In genomic region chr16:15608398-15609285, GRCh38 we compare ENCODE assay signal across 26 cellular contexts. TPM values are rescaled to one million over a fixed set of nuclear protein-coding genes. Genes with fewer than 3 reads are reported as not detected.
DNase-seq lines count a peak whose midpoint lies in the region; ATAC-seq and TF ChIP-seq lines count a peak whose summit lies in the region.
"Had no signal": no experiment of that assay in that cellular context is flagged by ENCODE, and none has a peak within 500 bp of the region (broad histone marks: within the 10 kb centered on the region; RNA-seq: fewer than 3 reads in every experiment).

No MANE protein-coding gene starts in this region.

- H3K36me3 Mint-ChIP-seq in activated naive CD8-positive, alpha-beta T cell, result peaks cover 13% of the 10 kb centered on the region
- H3K36me3 Mint-ChIP-seq in activated naive CD8-positive, alpha-beta T cell treated with anti-CD3 and anti-CD28 coated beads for 36 hours, result peaks cover 26% of the 10 kb centered on the region
- H3K36me3 Mint-ChIP-seq in WTC11, result peaks cover 67% of the 10 kb centered on the region

- no peak for DNase-seq in activated naive CD8-positive, alpha-beta T cell treated with anti-CD3 and anti-CD28 coated beads for 36 hours
- DNase-seq in WTC11 (ENCODE audit: low spot score) (no peak), fibroblast of the aortic adventitia (ENCODE audit: low read depth) (peak; percentile 18), gastrocnemius medialis (no peak)
- no peak for DNase-seq in activated naive CD4-positive, alpha-beta T cell treated with Interleukin-2 at 50 U/mL for 16 hours
- DNase-seq: ACHN; activated CD4-positive, alpha-beta T cell treated with anti-CD3 and anti-CD28 coated beads for 48 hours; activated CD8-positive, alpha-beta memory T cell treated with anti-CD3 and anti-CD28 coated beads, Interleukin-2, amount 50 U/mL, for 4 hours; activated naive CD4-positive, alpha-beta T cell; CD4-positive, alpha-beta T cell; HFFc6; hippocampal formation; kidney; NCI-H1436; NCI-H2171; NCI-H774; retina; SK-N-SH had no signal

- intact Hi-C loops in gastrocnemius medialis (cut with DNase I; ENCODE audit: low total_unique reads), result loop anchor here (2.0 kb wide), 1 partner anchor 204 kb away; no protein-coding TSS in a partner anchor

- TF ChIP-seq POLR2A in gastrocnemius medialis (IDR thresholded peaks at IDR 0.05), result no peak

- H3K27me3 ChIP-seq in gastrocnemius medialis, result no peaks in the 10 kb centered on the region
- H3K27me3 ChIP-seq: body of pancreas, esophagus muscularis mucosa, upper lobe of left lung had no signal

- peaks cover 0 to 23% of the 10 kb centered on the region in 2 donors for H3K36me3 ChIP-seq in gastrocnemius medialis

- peak overlapping the region; percentile 81 to 92 (median 89) for H3K27ac ChIP-seq in gastrocnemius medialis
- H3K27ac ChIP-seq: body of pancreas had no signal

- in situ Hi-C loops in gastrocnemius medialis (cut with MboI; ENCODE audit: low sequenced_read_pairs in 4 of 4), result loop anchor here in 1 of 4 donors (5.0 kb wide), 1 partner anchor 41 kb away; no protein-coding TSS in a partner anchor

- peak overlapping the region; percentile 50 for H3K27ac Mint-ChIP-seq in activated naive CD8-positive, alpha-beta T cell
- no peak overlapping the region for H3K27ac Mint-ChIP-seq in activated naive CD8-positive, alpha-beta T cell treated with anti-CD3 and anti-CD28 coated beads for 36 hours
- H3K27ac Mint-ChIP-seq in WTC11, result no peak overlapping the region
- H3K27ac Mint-ChIP-seq: CD4-positive, alpha-beta T cell; HFFc6; mesothelial cell of epicardium; stimulated activated naive CD8-positive, alpha-beta T cell treated with anti-CD3 and anti-CD28 coated beads, Interleukin-15, Interleukin-2, amounts not matched to agents 100 ng/mL and 50 ng/mL, for 24 hours had no signal

- peaks cover 6% of the 10 kb centered on the region for H3K4me1 Mint-ChIP-seq in activated naive CD8-positive, alpha-beta T cell (ENCODE audit: low read depth)
- no peaks in the 10 kb centered on the region for H3K4me1 Mint-ChIP-seq in activated naive CD8-positive, alpha-beta T cell treated with anti-CD3 and anti-CD28 coated beads for 36 hours
- H3K4me1 Mint-ChIP-seq in WTC11, result no peaks in the 10 kb centered on the region
- H3K4me1 Mint-ChIP-seq: mesothelial cell of epicardium had no signal

- H3K4me3 Mint-ChIP-seq in activated naive CD8-positive, alpha-beta T cell, result no peak overlapping the region
- no peak overlapping the region for H3K4me3 Mint-ChIP-seq in activated naive CD8-positive, alpha-beta T cell treated with anti-CD3 and anti-CD28 coated beads for 36 hours
- no peak overlapping the region for H3K4me3 Mint-ChIP-seq in WTC11
- H3K4me3 Mint-ChIP-seq: CD4-positive, alpha-beta T cell; HFFc6; mesothelial cell of epicardium; stimulated activated naive CD8-positive, alpha-beta T cell treated with anti-CD3 and anti-CD28 coated beads, Interleukin-15, Interleukin-2, amounts not matched to agents 100 ng/mL and 50 ng/mL, for 24 hours had no signal

- H3K9me3 ChIP-seq in gastrocnemius medialis, result no peaks in the 10 kb centered on the region
- H3K9me3 ChIP-seq: body of pancreas, esophagus muscularis mucosa, SK-N-SH, upper lobe of left lung had no signal

- H3K27me3 Mint-ChIP-seq in activated naive CD8-positive, alpha-beta T cell, result no peaks in the 10 kb centered on the region
- H3K27me3 Mint-ChIP-seq in activated naive CD8-positive, alpha-beta T cell treated with anti-CD3 and anti-CD28 coated beads for 36 hours, result no peaks in the 10 kb centered on the region
- H3K27me3 Mint-ChIP-seq in WTC11 (ENCODE audit: low read depth), result no peaks in the 10 kb centered on the region
- H3K27me3 Mint-ChIP-seq: CD4-positive, alpha-beta T cell; stimulated activated naive CD8-positive, alpha-beta T cell treated with anti-CD3 and anti-CD28 coated beads, Interleukin-15, Interleukin-2, amounts not matched to agents 100 ng/mL and 50 ng/mL, for 24 hours had no signal

- ATAC-seq in WTC11, result no peak
- peak; percentile 64 to 74 for ATAC-seq in gastrocnemius medialis
- ATAC-seq in HG02884 (IDR thresholded peaks at IDR 0.05; ENCODE audit: unreplicated experiment), result no peak
- no peak for ATAC-seq in HG03175 (IDR thresholded peaks at IDR 0.05; ENCODE audit: unreplicated experiment)

- H3K9me3 Mint-ChIP-seq in activated naive CD8-positive, alpha-beta T cell (ENCODE audit: low read depth), result no peaks in the 10 kb centered on the region
- no peaks in the 10 kb centered on the region for H3K9me3 Mint-ChIP-seq in activated naive CD8-positive, alpha-beta T cell treated with anti-CD3 and anti-CD28 coated beads for 36 hours
- no peaks in the 10 kb centered on the region for H3K9me3 Mint-ChIP-seq in WTC11
- H3K9me3 Mint-ChIP-seq: CD4-positive, alpha-beta T cell; HFFc6; mesothelial cell of epicardium; stimulated activated naive CD8-positive, alpha-beta T cell treated with anti-CD3 and anti-CD28 coated beads, Interleukin-15, Interleukin-2, amounts not matched to agents 100 ng/mL and 50 ng/mL, for 24 hours had no signal

- POLR2A ChIA-PET in WTC11 (lab: Charles Lee), result no interaction called here

- H3K4me3 ChIP-seq in fibroblast of the aortic adventitia (ENCODE audit: low read depth, low read length) (no peak overlapping the region), gastrocnemius medialis (no peak overlapping the region)
- H3K4me3 ChIP-seq: body of pancreas, esophagus muscularis mucosa, upper lobe of left lung had no signal

- peaks cover 56 to 58% of the 10 kb centered on the region in 2 donors for H3K4me1 ChIP-seq in gastrocnemius medialis

- CTCF ChIA-PET in WTC11 (lab: Charles Lee), result interaction anchor here (0.7 kb wide), 1 partner anchor 42 kb away, joined by 3 read pairs; no protein-coding TSS in a partner anchor

- no peak for TF ChIP-seq CTCF in WTC11 (IDR thresholded peaks at IDR 0.05)
- TF ChIP-seq CTCF in fibroblast of the aortic adventitia (IDR thresholded peaks at IDR 0.05; ENCODE audit: insufficient read depth, low read length), result peak; percentile 2
- TF ChIP-seq CTCF in gastrocnemius medialis (IDR thresholded peaks at IDR 0.05 in 4 of 5, conservative IDR thresholded peaks at IDR 0.05 in 1 of 5), result no peak

TF ChIP-seq in WTC11, 78 proteins besides CTCF, POLR2A, EP300 and RAD21:
- TF ChIP-seq PREB (CRISPR knock-in tag; IDR thresholded peaks at IDR 0.05; ENCODE audit: borderline replicate concordance) (no peak), GABPB1 (CRISPR knock-in tag; IDR thresholded peaks at IDR 0.05) (peak; percentile 83)
- TF ChIP-seq, protein P1, sequence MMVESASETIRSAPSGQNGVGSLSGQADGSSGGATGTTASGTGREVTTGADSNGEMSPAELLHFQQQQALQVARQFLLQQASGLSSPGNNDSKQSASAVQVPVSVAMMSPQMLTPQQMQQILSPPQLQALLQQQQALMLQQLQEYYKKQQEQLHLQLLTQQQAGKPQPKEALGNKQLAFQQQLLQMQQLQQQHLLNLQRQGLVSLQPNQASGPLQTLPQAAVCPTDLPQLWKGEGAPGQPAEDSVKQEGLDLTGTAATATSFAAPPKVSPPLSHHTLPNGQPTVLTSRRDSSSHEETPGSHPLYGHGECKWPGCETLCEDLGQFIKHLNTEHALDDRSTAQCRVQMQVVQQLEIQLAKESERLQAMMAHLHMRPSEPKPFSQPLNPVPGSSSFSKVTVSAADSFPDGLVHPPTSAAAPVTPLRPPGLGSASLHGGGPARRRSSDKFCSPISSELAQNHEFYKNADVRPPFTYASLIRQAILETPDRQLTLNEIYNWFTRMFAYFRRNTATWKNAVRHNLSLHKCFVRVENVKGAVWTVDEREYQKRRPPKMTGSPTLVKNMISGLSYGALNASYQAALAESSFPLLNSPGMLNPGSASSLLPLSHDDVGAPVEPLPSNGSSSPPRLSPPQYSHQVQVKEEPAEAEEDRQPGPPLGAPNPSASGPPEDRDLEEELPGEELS (CRISPR knock-in tag; IDR thresholded peaks at IDR 0.05), result no peak
- TF ChIP-seq, protein P2, sequence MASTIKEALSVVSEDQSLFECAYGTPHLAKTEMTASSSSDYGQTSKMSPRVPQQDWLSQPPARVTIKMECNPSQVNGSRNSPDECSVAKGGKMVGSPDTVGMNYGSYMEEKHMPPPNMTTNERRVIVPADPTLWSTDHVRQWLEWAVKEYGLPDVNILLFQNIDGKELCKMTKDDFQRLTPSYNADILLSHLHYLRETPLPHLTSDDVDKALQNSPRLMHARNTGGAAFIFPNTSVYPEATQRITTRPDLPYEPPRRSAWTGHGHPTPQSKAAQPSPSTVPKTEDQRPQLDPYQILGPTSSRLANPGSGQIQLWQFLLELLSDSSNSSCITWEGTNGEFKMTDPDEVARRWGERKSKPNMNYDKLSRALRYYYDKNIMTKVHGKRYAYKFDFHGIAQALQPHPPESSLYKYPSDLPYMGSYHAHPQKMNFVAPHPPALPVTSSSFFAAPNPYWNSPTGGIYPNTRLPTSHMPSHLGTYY (CRISPR knock-in tag; IDR thresholded peaks at IDR 0.05), result no peak

RNA-seq across cellular contexts. Expression of gene MARF1, which starts 34.3 kb away (rescaled TPM):
- total RNA-seq in activated naive CD8-positive, alpha-beta T cell treated with anti-CD3 and anti-CD28 coated beads for 36 hours, result 10 to 100 TPM; 51.0 to 52.1 TPM
- total RNA-seq in WTC11 (2021) (26.2 to 31.9 TPM (median 28.5 TPM) in 3 replicates), fibroblast of the aortic adventitia (ENCODE audit: low replicate concordance) (27.1 and 74.8 TPM in 2 replicates), gastrocnemius medialis (10 to 100 TPM; 19.5 to 29.8 (median 26.5) TPM)

RNA-seq across cellular contexts. Expression of gene NDE1, which starts 41.4 kb away (rescaled TPM):
- total RNA-seq in activated naive CD8-positive, alpha-beta T cell treated with anti-CD3 and anti-CD28 coated beads for 36 hours, result 100 to 1,000 TPM; 115 to 117 TPM
- total RNA-seq in WTC11 (2021) (38.4 to 43.5 TPM (median 39.4 TPM) in 3 replicates), fibroblast of the aortic adventitia (ENCODE audit: low replicate concordance) (17.5 and 38.9 TPM in 2 replicates), gastrocnemius medialis (10 to 100 TPM in 2 of 4 donors, 1 to 10 TPM in 2; 4.0 to 26.2 (median 11.9) TPM)

Comparison
In these comparisons a context has a peak if more than half of its experiments do, and no peak if none do; other contexts are left out.
1. ATAC-seq: peak in gastrocnemius medialis (2 of 2); none in WTC11 (single experiment), HG02884 (single experiment) and HG03175 (single experiment).